8 cellular contexts compared by ENCODE assay signal in genomic region chr3:4351164-4351855, GRCh38. TPM values are rescaled to one million over a fixed set of nuclear protein-coding genes. Genes with fewer than 3 reads are reported as not detected.
DNase-seq lines count a peak whose midpoint lies in the region; ATAC-seq and TF ChIP-seq lines count a peak whose summit lies in the region.

No MANE protein-coding gene starts in this region.

- no peaks in the 10 kb centered on the region for H3K4me1 ChIP-seq in CD8-positive, alpha-beta T cell (ENCODE audit: insufficient read depth, low read length)
- H3K4me1 ChIP-seq in smooth muscle cell (ENCODE audit: low read depth) (no peaks in the 10 kb centered on the region), vagina (peaks cover 9% of the 10 kb centered on the region)

- peak overlapping the region; percentile 77 for H3K4me3 Mint-ChIP-seq in CD8-positive, alpha-beta T cell
- H3K4me3 Mint-ChIP-seq in HFFc6 (peak overlapping the region; percentile 18; the same call in 1 of the 2 replicates), T-helper 17 cell (peak overlapping the region; percentile 76)
- H3K4me3 Mint-ChIP-seq in effector memory CD8-positive, alpha-beta T cell: peak overlapping the region; percentile 75 to 86

- H3K4me2 ChIP-seq in smooth muscle cell: peak overlapping the region; percentile 84

- H3K36me3 ChIP-seq in CD8-positive, alpha-beta T cell (ENCODE audit: insufficient read depth, low read length): no peaks in the 10 kb centered on the region
- H3K36me3 ChIP-seq in smooth muscle cell (ENCODE audit: low read depth): no peaks in the 10 kb centered on the region
- H3K36me3 ChIP-seq in vagina: no peaks in the 10 kb centered on the region

- peak overlapping the region; percentile 72 for H3K9ac ChIP-seq in smooth muscle cell (ENCODE audit: low read depth)

- intact Hi-C loops in CD8-positive, alpha-beta T cell (cut with DNase I, micrococcal nuclease): loop anchor here (1.0 to 10.0 kb wide), 9 partner anchors 83 to 707 kb away; partner anchors contain the start of gene ITPR1 (in 1 of the 2)
- intact Hi-C loops in vagina (cut with DNase I): loop anchor here (5.0 to 10.0 kb wide), 2 partner anchors 143 to 281 kb away; partner anchors contain the start of gene ITPR1

- TF ChIP-seq POLR2A in vagina (IDR thresholded peaks at IDR 0.05): no peak

- WGBS in smooth muscle cell (ENCODE audit: low lambda C conversion rate): 13% methylated on average over 11 of the region's 11 CpGs

- no peaks in the 10 kb centered on the region for H3K79me2 ChIP-seq in smooth muscle cell (ENCODE audit: low read depth)

- no peaks in the 10 kb centered on the region for H4K20me1 ChIP-seq in smooth muscle cell (ENCODE audit: low read depth)

- peaks cover 15% of the 10 kb centered on the region for H3K4me1 Mint-ChIP-seq in CD8-positive, alpha-beta T cell (ENCODE audit: low read depth)
- H3K4me1 Mint-ChIP-seq in HFFc6 (ENCODE audit: low read depth) (peaks cover 27% of the 10 kb centered on the region), T-helper 17 cell (peaks cover 17% of the 10 kb centered on the region)
- peaks cover 12 to 20% of the 10 kb centered on the region in 2 donors for H3K4me1 Mint-ChIP-seq in effector memory CD8-positive, alpha-beta T cell (ENCODE audit: low read depth in 2 of 2)

- CTCF ChIA-PET in CD8-positive, alpha-beta T cell (lab: Charles Lee): interaction anchor here (0.6 to 6.5 kb wide), 35 partner anchors 9 to 1512 kb away, joined by 3 to 128 read pairs (median 4); no protein-coding TSS in a partner anchor

- H3K27me3 Mint-ChIP-seq in CD8-positive, alpha-beta T cell (ENCODE audit: low read depth): no peaks in the 10 kb centered on the region
- 0 out of 2 replicates have a peak, but pooled peaks cover 2% of the 10 kb centered on the region for H3K27me3 Mint-ChIP-seq in HFFc6 (ENCODE audit: insufficient read depth)
- no peaks in the 10 kb centered on the region for H3K27me3 Mint-ChIP-seq in T-helper 17 cell
- no peaks in the 10 kb centered on the region for H3K27me3 Mint-ChIP-seq in effector memory CD8-positive, alpha-beta T cell

- TF ChIP-seq CTCF in CD8-positive, alpha-beta T cell (IDR thresholded peaks at IDR 0.05): peak; percentile 23
- TF ChIP-seq CTCF in HFFc6 (IDR thresholded peaks at IDR 0.05) (peak; percentile 63), smooth muscle cell (IDR thresholded peaks at IDR 0.05; ENCODE audit: borderline replicate concordance, insufficient read depth, poor library complexity, severe bottlenecking) (no peak), vagina (IDR thresholded peaks at IDR 0.05) (peak in 1 of 3 experiments; percentile 8)

- ATAC-seq in CD8-positive, alpha-beta T cell: peak; percentile 69
- ATAC-seq in T-helper 17 cell: peak; percentile 57
- peak; percentile 78 for ATAC-seq in effector memory CD8-positive, alpha-beta T cell (replicated peaks)

- peak in 1 of 7 experiments; percentile 13 for DNase-seq in CD8-positive, alpha-beta T cell
- DNase-seq in HFFc6 (peak; percentile 1), T-helper 17 cell (no peak), smooth muscle cell (lab: John Stamatoyannopoulos, UW; ENCODE audit: unreplicated experiment) (no peak), NCI-H146 treated with DMSO at 0.1 percent for 48 hours (lab: John Stamatoyannopoulos, UW; ENCODE audit: unreplicated experiment) (no peak), vagina (ENCODE audit: extremely low spot score in 2 of 2) (no peak), Kasumi-1 (lab: John Stamatoyannopoulos, UW) (no peak)
- DNase-seq in effector memory CD8-positive, alpha-beta T cell: peak; percentile 6 to 39 (median 16)

- peak overlapping the region; percentile 53 for H3K27ac Mint-ChIP-seq in CD8-positive, alpha-beta T cell
- H3K27ac Mint-ChIP-seq in HFFc6: peak overlapping the region; percentile 8; the same call in 1 of the 2 replicates
- peak overlapping the region; percentile 60 for H3K27ac Mint-ChIP-seq in T-helper 17 cell
- H3K27ac Mint-ChIP-seq in effector memory CD8-positive, alpha-beta T cell: peak overlapping the region; percentile 30 to 98

- POLR2A ChIA-PET in CD8-positive, alpha-beta T cell (lab: Charles Lee): interaction anchor here (0.6 to 1.4 kb wide), 5 partner anchors 142 to 1941 kb away, joined by 3 to 9 read pairs (median 3); partner anchors contain the start of gene ITPR1

- H3K27ac ChIP-seq in CD8-positive, alpha-beta T cell (ENCODE audit: low read depth, low read length): peak overlapping the region; percentile 63
- peak overlapping the region; percentile 83 for H3K27ac ChIP-seq in smooth muscle cell (ENCODE audit: low read depth)
- no peak overlapping the region for H3K27ac ChIP-seq in vagina

- no peaks in the 10 kb centered on the region for H3F3A ChIP-seq in smooth muscle cell (ENCODE audit: low read depth)

- peaks cover 8% of the 10 kb centered on the region for H3K36me3 Mint-ChIP-seq in CD8-positive, alpha-beta T cell
- H3K36me3 Mint-ChIP-seq in HFFc6 (ENCODE audit: low read depth) (no peaks in the 10 kb centered on the region), T-helper 17 cell (ENCODE audit: low read depth) (peaks cover 2% of the 10 kb centered on the region)
- H3K36me3 Mint-ChIP-seq in effector memory CD8-positive, alpha-beta T cell (ENCODE audit: insufficient read depth): peaks cover 9% of the 10 kb centered on the region

- H3K9me3 ChIP-seq in CD8-positive, alpha-beta T cell (ENCODE audit: low read length): no peaks in the 10 kb centered on the region
- H3K9me3 ChIP-seq in T-helper 17 cell (ENCODE audit: control insufficient read depth, low read length, poor library complexity, severe bottlenecking) (no peaks in the 10 kb centered on the region), smooth muscle cell (replicated peaks; ENCODE audit: low read depth) (no peaks in the 10 kb centered on the region), vagina (no peaks in the 10 kb centered on the region)

- no peaks in the 10 kb centered on the region for H3K27me3 ChIP-seq in CD8-positive, alpha-beta T cell (ENCODE audit: insufficient read depth, low read length)
- no peaks in the 10 kb centered on the region for H3K27me3 ChIP-seq in smooth muscle cell (ENCODE audit: low read depth)
- H3K27me3 ChIP-seq in vagina: no peaks in the 10 kb centered on the region

- no peak overlapping the region for H2AFZ ChIP-seq in smooth muscle cell (ENCODE audit: low read depth)

- no peaks in the 10 kb centered on the region for H3K9me3 Mint-ChIP-seq in CD8-positive, alpha-beta T cell
- no peaks in the 10 kb centered on the region; the same call in 1 of the 2 replicates for H3K9me3 Mint-ChIP-seq in HFFc6
- no peaks in the 10 kb centered on the region for H3K9me3 Mint-ChIP-seq in effector memory CD8-positive, alpha-beta T cell

- H3K4me3 ChIP-seq in CD8-positive, alpha-beta T cell (ENCODE audit: low read depth, low read length): peak overlapping the region; percentile 6
- peak overlapping the region; percentile 42 for H3K4me3 ChIP-seq in smooth muscle cell
- peak overlapping the region in 1 of 2 donors; percentile 23 for H3K4me3 ChIP-seq in vagina

RNA-seq across cellular contexts. Expression of gene SETMAR, which starts 48.1 kb away (rescaled TPM):
- total RNA-seq in CD8-positive, alpha-beta T cell: 1 to 10 TPM; 8.4 to 9.8 TPM
- total RNA-seq in HFFc6 (2021; fragmentation: NEBNext Ultra II Directional; extraction: Animal tissue kit (Norgen Biotek cat#: 25700)): 1 to 10 TPM; 7.0 to 9.9 (median 9.1) TPM
- total RNA-seq in T-helper 17 cell: 1 to 10 TPM; 7.4 to 9.6 TPM
- 6.2 and 12.9 TPM in 2 replicates for total RNA-seq in smooth muscle cell
- 7.8 and 8.9 TPM in 2 replicates for polyA plus RNA-seq in smooth muscle cell
- total RNA-seq in vagina: 40.0 TPM

Comparison
In these comparisons a context has a peak if more than half of its experiments do, and no peak if none do; other contexts are left out.
1. DNase-seq: peak in HFFc6 (single experiment) and effector memory CD8-positive, alpha-beta T cell (3 of 3); none in T-helper 17 cell (0 of 3), smooth muscle cell (single experiment), NCI-H146 treated with DMSO at 0.1 percent for 48 hours (single experiment), vagina (0 of 2) and Kasumi-1 (0 of 2).
2. H3K27ac Mint-ChIP-seq: peak in every context shown above with its lines; median percentile 64 in effector memory CD8-positive, alpha-beta T cell; 60 in T-helper 17 cell; 53 in CD8-positive, alpha-beta T cell; 8 in HFFc6.
3. H3K4me3 Mint-ChIP-seq: peak in every context shown above with its lines; median percentile 80 in effector memory CD8-positive, alpha-beta T cell; 77 in CD8-positive, alpha-beta T cell; 76 in T-helper 17 cell; 18 in HFFc6.
4. Peak in every context shown above with its lines, with median percentiles within 50 percentile points of each other: ATAC-seq.